9 cellular contexts compared by ENCODE assay signal in genomic region chr10:89888647-89889046, GRCh38.
A peak's percentile ranks its signal among the peaks of the same experiment; 100 is the strongest.
DNase-seq lines count a peak whose midpoint lies in the region; ATAC-seq and TF ChIP-seq lines count a peak whose summit lies in the region.
"Had no signal": no experiment of that assay in that cellular context is flagged by ENCODE, and none has a peak within 500 bp of the region (broad histone marks: within the 10 kb centered on the region; RNA-seq: fewer than 3 reads in every experiment).

No MANE protein-coding gene starts in this region.

- H3K9me3 ChIP-seq in esophagus muscularis mucosa (no peaks in the 10 kb centered on the region), sigmoid colon (no peaks in the 10 kb centered on the region)

- H3K4me1 ChIP-seq in esophagus muscularis mucosa (no peaks in the 10 kb centered on the region), sigmoid colon (peaks cover 0 to 6% (median 0%) of the 10 kb centered on the region in 4 donors)

- H3K27ac ChIP-seq in esophagus muscularis mucosa (replicated peaks in 1 of 4), result no peak overlapping the region
- H3K27ac ChIP-seq in sigmoid colon, result peak overlapping the region in 2 of 4 donors; percentile 37 to 45

- no peaks in the 10 kb centered on the region for H3K27me3 ChIP-seq in esophagus muscularis mucosa
- no peaks in the 10 kb centered on the region for H3K27me3 ChIP-seq in sigmoid colon

- TF ChIP-seq EP300 in esophagus muscularis mucosa (IDR thresholded peaks at IDR 0.05) (no peak), sigmoid colon (IDR thresholded peaks at IDR 0.05) (no peak)

- TF ChIP-seq POLR2A in esophagus muscularis mucosa (IDR thresholded peaks at IDR 0.05; ENCODE audit: low read depth), result no peak
- no peak for TF ChIP-seq POLR2A in sigmoid colon (IDR thresholded peaks at IDR 0.05)

- H3K36me3 ChIP-seq in esophagus muscularis mucosa, result no peaks in the 10 kb centered on the region
- H3K36me3 ChIP-seq in sigmoid colon, result no peaks in the 10 kb centered on the region

- intact Hi-C loops in esophagus muscularis mucosa (cut with DNase I) (no loop called here), sigmoid colon (cut with DNase I) (no loop called here)

- ATAC-seq in GM18517 (IDR thresholded peaks at IDR 0.05; ENCODE audit: unreplicated experiment), result peak; percentile 84
- peak; percentile 81 for ATAC-seq in GM21786 (IDR thresholded peaks at IDR 0.05; ENCODE audit: unreplicated experiment)
- ATAC-seq in HG03571 (IDR thresholded peaks at IDR 0.05; ENCODE audit: unreplicated experiment), result peak; percentile 62
- no peak for ATAC-seq in HG03039 (IDR thresholded peaks at IDR 0.05; ENCODE audit: unreplicated experiment)

- TF ChIP-seq CTCF in esophagus muscularis mucosa (IDR thresholded peaks at IDR 0.05), result no peak
- no peak for TF ChIP-seq CTCF in sigmoid colon (IDR thresholded peaks at IDR 0.05)

- DNase-seq in medulla oblongata (ENCODE audit: extremely low spot score), result peak; percentile 84
- DNase-seq in esophagus muscularis mucosa (ENCODE audit: extremely low spot score), result no peak
- DNase-seq in sigmoid colon, result no peak
- no peak for DNase-seq in NCI-H82 (lab: John Stamatoyannopoulos, UW)
- DNase-seq: DMS79 treated with DMSO at 0.1 percent for 48 hours had no signal

- no peak overlapping the region for H3K4me3 ChIP-seq in esophagus muscularis mucosa
- H3K4me3 ChIP-seq in sigmoid colon, result no peak overlapping the region
